1 cellular context compared by ENCODE assay signal in genomic region chr22:19753996-19754700, GRCh38.
TF ChIP-seq lines count a peak whose summit lies in the region.

No MANE protein-coding gene starts in this region.

TF ChIP-seq in K562, 482 proteins besides CTCF, POLR2A, EP300 and RAD21:
- no peak for TF ChIP-seq ZNF551 (CRISPR knock-in tag; IDR thresholded peaks at IDR 0.05)
- no peak for TF ChIP-seq ZNF507 (tag; conservative IDR thresholded peaks at IDR 0.05)
- no peak for TF ChIP-seq MED1 (CRISPR knock-in tag; IDR thresholded peaks at IDR 0.05; ENCODE audit: borderline replicate concordance)
- TF ChIP-seq CHD4 (IDR thresholded peaks at IDR 0.05; ENCODE audit: insufficient read depth, insufficient replicate concordance, low read depth, low read length, poor library complexity, severe bottlenecking) = no peak
- TF ChIP-seq HDAC8 (tag; IDR thresholded peaks at IDR 0.05) = no peak
- no peak for TF ChIP-seq MEIS2 (IDR thresholded peaks at IDR 0.05; ENCODE audit: partially characterized antibody)
- 0 out of 2 replicates have a peak, but pooled peaks have one; percentile 5 for TF ChIP-seq PHF8 (IDR thresholded peaks at IDR 0.05; ENCODE audit: borderline replicate concordance, low read length)
- TF ChIP-seq RFX7 (CRISPR knock-in tag; IDR thresholded peaks at IDR 0.05) = no peak
- TF ChIP-seq SAP30 (IDR thresholded peaks at IDR 0.05; ENCODE audit: borderline replicate concordance, insufficient read depth, low read depth, low read length, poor library complexity, severe bottlenecking) = no peak
- no peak for TF ChIP-seq RBBP5 (IDR thresholded peaks at IDR 0.05; ENCODE audit: borderline replicate concordance, insufficient read depth, low read length, poor library complexity, severe bottlenecking)
- TF ChIP-seq MAFK (IDR thresholded peaks at IDR 0.05; ENCODE audit: low read length) = no peak
- TF ChIP-seq ZNF740 (CRISPR knock-in tag; IDR thresholded peaks at IDR 0.05) = no peak
- no peak for TF ChIP-seq ZNF740 (tag; IDR thresholded peaks at IDR 0.05)
- no peak for TF ChIP-seq ZNF174 (CRISPR knock-in tag; IDR thresholded peaks at IDR 0.05)
- TF ChIP-seq MYNN (IDR thresholded peaks at IDR 0.05) = no peak
- no peak for TF ChIP-seq MYNN (CRISPR knock-in tag; IDR thresholded peaks at IDR 0.05)
- peak; percentile 25 for TF ChIP-seq RBM39 (optimal IDR thresholded peaks at IDR 0.05; ENCODE audit: low read depth, low read length)
- no peak for TF ChIP-seq RBFOX2 (IDR thresholded peaks at IDR 0.05; ENCODE audit: low read depth, low read length)
- peak; percentile 72 for TF ChIP-seq CTCFL (IDR thresholded peaks at IDR 0.05; ENCODE audit: borderline replicate concordance, insufficient read depth, low read depth, low read length, poor library complexity, severe bottlenecking)
- TF ChIP-seq THRB (CRISPR knock-in tag; conservative IDR thresholded peaks at IDR 0.05) = no peak
- TF ChIP-seq ZNF282 (CRISPR knock-in tag; IDR thresholded peaks at IDR 0.05) = no peak
- TF ChIP-seq BCLAF1 (IDR thresholded peaks at IDR 0.05; ENCODE audit: borderline replicate concordance in 1 of 2, control insufficient read depth in 1 of 2, low read depth in 2 of 2, low read length in 1 of 2) = no peak
- TF ChIP-seq ZNF280B (CRISPR knock-in tag; IDR thresholded peaks at IDR 0.05) = no peak
- peak; percentile 43; the same call in 1 of the 2 replicates for TF ChIP-seq MCM3 (IDR thresholded peaks at IDR 0.05)
- TF ChIP-seq NFE2L1 (tag; IDR thresholded peaks at IDR 0.05; ENCODE audit: borderline replicate concordance, low read depth) = no peak
- no peak for TF ChIP-seq ZBTB26 (CRISPR knock-in tag; IDR thresholded peaks at IDR 0.05)
- TF ChIP-seq TEAD2 (tag; IDR thresholded peaks at IDR 0.05) = no peak
- 0 out of 2 replicates have a peak, but pooled peaks have one; percentile 50 for TF ChIP-seq ZBED1 (IDR thresholded peaks at IDR 0.05)
- TF ChIP-seq HBP1 (CRISPR knock-in tag; IDR thresholded peaks at IDR 0.05) = no peak
- TF ChIP-seq PHB (CRISPR knock-in tag; IDR thresholded peaks at IDR 0.05) = no peak
- TF ChIP-seq CREM (IDR thresholded peaks at IDR 0.05; ENCODE audit: low read depth) = no peak
- TF ChIP-seq ZC3H4 (CRISPR knock-in tag; IDR thresholded peaks at IDR 0.05; ENCODE audit: borderline replicate concordance) = no peak
- TF ChIP-seq ZNF780A (CRISPR knock-in tag; IDR thresholded peaks at IDR 0.05) = no peak
- TF ChIP-seq CBX3 (IDR thresholded peaks at IDR 0.05; ENCODE audit: borderline replicate concordance in 1 of 2, low read length in 2 of 2) = peak in 1 of 2 experiments; percentile 36; a peak in 1 of 3 replicates
- TF ChIP-seq HEY1 (CRISPR knock-in tag; IDR thresholded peaks at IDR 0.05; ENCODE audit: borderline replicate concordance) = no peak
- TF ChIP-seq ATF1 (CRISPR knock-in tag; IDR thresholded peaks at IDR 0.05) = 0 out of 2 replicates have a peak, but pooled peaks have one; percentile 36
- TF ChIP-seq ATF1 (tag; IDR thresholded peaks at IDR 0.05) = no peak
- TF ChIP-seq ZNF354B (CRISPR knock-in tag; IDR thresholded peaks at IDR 0.05) = no peak
- TF ChIP-seq RBM34 (IDR thresholded peaks at IDR 0.05; ENCODE audit: borderline replicate concordance, insufficient read depth, low read length) = no peak
- TF ChIP-seq NBN (IDR thresholded peaks at IDR 0.05; ENCODE audit: low read depth) = no peak
- no peak for TF ChIP-seq PREB (CRISPR knock-in tag; IDR thresholded peaks at IDR 0.05)
- TF ChIP-seq L3MBTL2 (IDR thresholded peaks at IDR 0.05) = no peak
- TF ChIP-seq SMAD4 (CRISPR knock-in tag; conservative IDR thresholded peaks at IDR 0.05) = no peak
- TF ChIP-seq ZNF77 (CRISPR knock-in tag; IDR thresholded peaks at IDR 0.05) = no peak
- TF ChIP-seq TEAD4 (IDR thresholded peaks at IDR 0.05; ENCODE audit: low read length) = no peak
- TF ChIP-seq TEAD4 (CRISPR knock-in tag; IDR thresholded peaks at IDR 0.05; ENCODE audit: borderline replicate concordance) = no peak
